ENCODE assay signal across 2 cellular contexts in the genomic region with DNA sequence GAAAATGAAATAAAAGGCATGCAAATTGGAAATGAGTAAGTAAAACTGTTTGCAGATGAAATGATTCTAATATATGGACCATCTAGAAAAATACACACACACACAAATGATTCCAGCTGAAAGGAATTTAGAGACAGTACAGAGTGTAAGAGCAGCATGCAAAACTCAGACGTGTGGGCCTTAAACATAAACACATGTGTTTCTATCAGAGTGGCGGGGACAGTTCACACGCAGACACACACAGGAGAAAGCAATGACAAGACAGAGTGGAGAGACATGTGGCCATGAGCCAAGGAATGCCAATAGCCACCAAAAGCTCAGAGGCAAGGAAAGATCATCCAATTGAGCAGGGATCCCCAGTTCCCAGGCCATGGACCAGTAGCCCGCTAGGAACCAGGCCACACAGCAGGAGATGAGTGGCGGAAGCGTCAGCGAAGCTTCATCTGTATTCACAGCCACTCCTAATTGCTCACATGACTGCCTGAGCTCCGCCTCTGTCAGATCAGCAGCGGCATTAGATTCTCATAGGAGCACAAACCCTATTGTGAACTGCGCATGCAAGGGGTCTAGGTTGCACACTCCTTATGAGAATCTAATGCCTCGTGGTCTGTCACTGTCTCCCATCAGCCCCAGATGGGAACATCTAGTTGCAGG.
TF ChIP-seq lines count a peak whose summit lies in the region.

No MANE protein-coding gene starts in this region.

TF ChIP-seq in GM23338, 12 proteins besides CTCF, POLR2A, EP300 and RAD21 (continued from another document and continues in another):
- TF ChIP-seq, protein P1, sequence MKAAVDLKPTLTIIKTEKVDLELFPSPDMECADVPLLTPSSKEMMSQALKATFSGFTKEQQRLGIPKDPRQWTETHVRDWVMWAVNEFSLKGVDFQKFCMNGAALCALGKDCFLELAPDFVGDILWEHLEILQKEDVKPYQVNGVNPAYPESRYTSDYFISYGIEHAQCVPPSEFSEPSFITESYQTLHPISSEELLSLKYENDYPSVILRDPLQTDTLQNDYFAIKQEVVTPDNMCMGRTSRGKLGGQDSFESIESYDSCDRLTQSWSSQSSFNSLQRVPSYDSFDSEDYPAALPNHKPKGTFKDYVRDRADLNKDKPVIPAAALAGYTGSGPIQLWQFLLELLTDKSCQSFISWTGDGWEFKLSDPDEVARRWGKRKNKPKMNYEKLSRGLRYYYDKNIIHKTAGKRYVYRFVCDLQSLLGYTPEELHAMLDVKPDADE (IDR thresholded peaks at IDR 0.05) = no peak
- TF ChIP-seq JUNB (IDR thresholded peaks at IDR 0.05; ENCODE audit: unreplicated experiment) (no peak), ZNF331 (CRISPR knock-in tag; IDR thresholded peaks at IDR 0.05; ENCODE audit: low read depth) (no peak), EZH2phosphoT487 (IDR thresholded peaks at IDR 0.05; ENCODE audit: unreplicated experiment) (no peak), STAT1 (IDR thresholded peaks at IDR 0.05; ENCODE audit: unreplicated experiment) (no peak), ZNF114 (CRISPR knock-in tag; IDR thresholded peaks at IDR 0.05) (no peak)
- TF ChIP-seq, protein P2, sequence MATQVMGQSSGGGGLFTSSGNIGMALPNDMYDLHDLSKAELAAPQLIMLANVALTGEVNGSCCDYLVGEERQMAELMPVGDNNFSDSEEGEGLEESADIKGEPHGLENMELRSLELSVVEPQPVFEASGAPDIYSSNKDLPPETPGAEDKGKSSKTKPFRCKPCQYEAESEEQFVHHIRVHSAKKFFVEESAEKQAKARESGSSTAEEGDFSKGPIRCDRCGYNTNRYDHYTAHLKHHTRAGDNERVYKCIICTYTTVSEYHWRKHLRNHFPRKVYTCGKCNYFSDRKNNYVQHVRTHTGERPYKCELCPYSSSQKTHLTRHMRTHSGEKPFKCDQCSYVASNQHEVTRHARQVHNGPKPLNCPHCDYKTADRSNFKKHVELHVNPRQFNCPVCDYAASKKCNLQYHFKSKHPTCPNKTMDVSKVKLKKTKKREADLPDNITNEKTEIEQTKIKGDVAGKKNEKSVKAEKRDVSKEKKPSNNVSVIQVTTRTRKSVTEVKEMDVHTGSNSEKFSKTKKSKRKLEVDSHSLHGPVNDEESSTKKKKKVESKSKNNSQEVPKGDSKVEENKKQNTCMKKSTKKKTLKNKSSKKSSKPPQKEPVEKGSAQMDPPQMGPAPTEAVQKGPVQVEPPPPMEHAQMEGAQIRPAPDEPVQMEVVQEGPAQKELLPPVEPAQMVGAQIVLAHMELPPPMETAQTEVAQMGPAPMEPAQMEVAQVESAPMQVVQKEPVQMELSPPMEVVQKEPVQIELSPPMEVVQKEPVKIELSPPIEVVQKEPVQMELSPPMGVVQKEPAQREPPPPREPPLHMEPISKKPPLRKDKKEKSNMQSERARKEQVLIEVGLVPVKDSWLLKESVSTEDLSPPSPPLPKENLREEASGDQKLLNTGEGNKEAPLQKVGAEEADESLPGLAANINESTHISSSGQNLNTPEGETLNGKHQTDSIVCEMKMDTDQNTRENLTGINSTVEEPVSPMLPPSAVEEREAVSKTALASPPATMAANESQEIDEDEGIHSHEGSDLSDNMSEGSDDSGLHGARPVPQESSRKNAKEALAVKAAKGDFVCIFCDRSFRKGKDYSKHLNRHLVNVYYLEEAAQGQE (IDR thresholded peaks at IDR 0.05; ENCODE audit: unreplicated experiment) = no peak
- TF ChIP-seq, protein P3, sequence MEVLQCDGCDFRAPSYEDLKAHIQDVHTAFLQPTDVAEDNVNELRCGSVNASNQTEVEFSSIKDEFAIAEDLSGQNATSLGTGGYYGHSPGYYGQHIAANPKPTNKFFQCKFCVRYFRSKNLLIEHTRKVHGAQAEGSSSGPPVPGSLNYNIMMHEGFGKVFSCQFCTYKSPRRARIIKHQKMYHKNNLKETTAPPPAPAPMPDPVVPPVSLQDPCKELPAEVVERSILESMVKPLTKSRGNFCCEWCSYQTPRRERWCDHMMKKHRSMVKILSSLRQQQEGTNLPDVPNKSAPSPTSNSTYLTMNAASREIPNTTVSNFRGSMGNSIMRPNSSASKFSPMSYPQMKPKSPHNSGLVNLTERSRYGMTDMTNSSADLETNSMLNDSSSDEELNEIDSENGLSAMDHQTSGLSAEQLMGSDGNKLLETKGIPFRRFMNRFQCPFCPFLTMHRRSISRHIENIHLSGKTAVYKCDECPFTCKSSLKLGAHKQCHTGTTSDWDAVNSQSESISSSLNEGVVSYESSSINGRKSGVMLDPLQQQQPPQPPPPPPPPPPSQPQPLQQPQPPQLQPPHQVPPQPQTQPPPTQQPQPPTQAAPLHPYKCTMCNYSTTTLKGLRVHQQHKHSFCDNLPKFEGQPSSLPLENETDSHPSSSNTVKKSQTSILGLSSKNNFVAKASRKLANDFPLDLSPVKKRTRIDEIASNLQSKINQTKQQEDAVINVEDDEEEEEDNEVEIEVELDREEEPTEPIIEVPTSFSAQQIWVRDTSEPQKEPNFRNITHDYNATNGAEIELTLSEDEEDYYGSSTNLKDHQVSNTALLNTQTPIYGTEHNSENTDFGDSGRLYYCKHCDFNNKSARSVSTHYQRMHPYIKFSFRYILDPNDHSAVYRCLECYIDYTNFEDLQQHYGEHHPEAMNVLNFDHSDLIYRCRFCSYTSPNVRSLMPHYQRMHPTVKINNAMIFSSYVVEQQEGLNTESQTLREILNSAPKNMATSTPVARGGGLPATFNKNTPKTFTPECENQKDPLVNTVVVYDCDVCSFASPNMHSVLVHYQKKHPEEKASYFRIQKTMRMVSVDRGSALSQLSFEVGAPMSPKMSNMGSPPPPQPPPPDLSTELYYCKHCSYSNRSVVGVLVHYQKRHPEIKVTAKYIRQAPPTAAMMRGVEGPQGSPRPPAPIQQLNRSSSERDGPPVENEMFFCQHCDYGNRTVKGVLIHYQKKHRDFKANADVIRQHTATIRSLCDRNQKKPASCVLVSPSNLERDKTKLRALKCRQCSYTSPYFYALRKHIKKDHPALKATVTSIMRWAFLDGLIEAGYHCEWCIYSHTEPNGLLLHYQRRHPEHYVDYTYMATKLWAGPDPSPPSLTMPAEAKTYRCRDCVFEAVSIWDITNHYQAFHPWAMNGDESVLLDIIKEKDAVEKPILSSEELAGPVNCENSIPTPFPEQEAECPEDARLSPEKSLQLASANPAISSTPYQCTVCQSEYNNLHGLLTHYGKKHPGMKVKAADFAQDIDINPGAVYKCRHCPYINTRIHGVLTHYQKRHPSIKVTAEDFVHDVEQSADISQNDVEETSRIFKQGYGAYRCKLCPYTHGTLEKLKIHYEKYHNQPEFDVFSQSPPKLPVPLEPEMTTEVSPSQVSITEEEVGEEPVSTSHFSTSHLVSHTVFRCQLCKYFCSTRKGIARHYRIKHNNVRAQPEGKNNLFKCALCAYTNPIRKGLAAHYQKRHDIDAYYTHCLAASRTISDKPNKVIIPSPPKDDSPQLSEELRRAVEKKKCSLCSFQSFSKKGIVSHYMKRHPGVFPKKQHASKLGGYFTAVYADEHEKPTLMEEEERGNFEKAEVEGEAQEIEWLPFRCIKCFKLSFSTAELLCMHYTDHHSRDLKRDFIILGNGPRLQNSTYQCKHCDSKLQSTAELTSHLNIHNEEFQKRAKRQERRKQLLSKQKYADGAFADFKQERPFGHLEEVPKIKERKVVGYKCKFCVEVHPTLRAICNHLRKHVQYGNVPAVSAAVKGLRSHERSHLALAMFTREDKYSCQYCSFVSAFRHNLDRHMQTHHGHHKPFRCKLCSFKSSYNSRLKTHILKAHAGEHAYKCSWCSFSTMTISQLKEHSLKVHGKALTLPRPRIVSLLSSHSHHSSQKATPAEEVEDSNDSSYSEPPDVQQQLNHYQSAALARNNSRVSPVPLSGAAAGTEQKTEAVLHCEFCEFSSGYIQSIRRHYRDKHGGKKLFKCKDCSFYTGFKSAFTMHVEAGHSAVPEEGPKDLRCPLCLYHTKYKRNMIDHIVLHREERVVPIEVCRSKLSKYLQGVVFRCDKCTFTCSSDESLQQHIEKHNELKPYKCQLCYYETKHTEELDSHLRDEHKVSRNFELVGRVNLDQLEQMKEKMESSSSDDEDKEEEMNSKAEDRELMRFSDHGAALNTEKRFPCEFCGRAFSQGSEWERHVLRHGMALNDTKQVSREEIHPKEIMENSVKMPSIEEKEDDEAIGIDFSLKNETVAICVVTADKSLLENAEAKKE (CRISPR knock-in tag; IDR thresholded peaks at IDR 0.05) = no peak

TF ChIP-seq in K562, 482 proteins besides CTCF, POLR2A, EP300 and RAD21 (continued from another document):
- TF ChIP-seq, protein P4, sequence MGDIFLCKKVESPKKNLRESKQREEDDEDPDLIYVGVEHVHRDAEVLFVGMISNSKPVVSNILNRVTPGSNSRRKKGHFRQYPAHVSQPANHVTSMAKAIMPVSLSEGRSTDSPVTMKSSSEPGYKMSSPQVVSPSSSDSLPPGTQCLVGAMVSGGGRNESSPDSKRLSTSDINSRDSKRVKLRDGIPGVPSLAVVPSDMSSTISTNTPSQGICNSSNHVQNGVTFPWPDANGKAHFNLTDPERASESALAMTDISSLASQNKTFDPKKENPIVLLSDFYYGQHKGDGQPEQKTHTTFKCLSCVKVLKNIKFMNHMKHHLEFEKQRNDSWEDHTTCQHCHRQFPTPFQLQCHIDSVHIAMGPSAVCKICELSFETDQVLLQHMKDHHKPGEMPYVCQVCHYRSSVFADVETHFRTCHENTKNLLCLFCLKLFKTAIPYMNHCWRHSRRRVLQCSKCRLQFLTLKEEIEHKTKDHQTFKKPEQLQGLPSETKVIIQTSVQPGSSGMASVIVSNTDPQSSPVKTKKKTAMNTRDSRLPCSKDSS (IDR thresholded peaks at IDR 0.05; ENCODE audit: low read depth, partially characterized antibody) = no peak
- TF ChIP-seq, protein P5, sequence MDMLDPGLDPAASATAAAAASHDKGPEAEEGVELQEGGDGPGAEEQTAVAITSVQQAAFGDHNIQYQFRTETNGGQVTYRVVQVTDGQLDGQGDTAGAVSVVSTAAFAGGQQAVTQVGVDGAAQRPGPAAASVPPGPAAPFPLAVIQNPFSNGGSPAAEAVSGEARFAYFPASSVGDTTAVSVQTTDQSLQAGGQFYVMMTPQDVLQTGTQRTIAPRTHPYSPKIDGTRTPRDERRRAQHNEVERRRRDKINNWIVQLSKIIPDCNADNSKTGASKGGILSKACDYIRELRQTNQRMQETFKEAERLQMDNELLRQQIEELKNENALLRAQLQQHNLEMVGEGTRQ (CRISPR knock-in tag; IDR thresholded peaks at IDR 0.05) = peak; percentile 58
- no peak for TF ChIP-seq SMARCC2 (IDR thresholded peaks at IDR 0.05; ENCODE audit: low read depth)
